In genomic region chr3:52447512-52448355, GRCh38 we compare ENCODE assay signal across 9 cellular contexts.
"Had no signal": no experiment of that assay in that cellular context is flagged by ENCODE, and none has a peak within 500 bp of the region (broad histone marks: within the 10 kb centered on the region; RNA-seq: fewer than 3 reads in every experiment).

No MANE protein-coding gene starts in this region.

- DNase-seq: testis had no signal

- H3K27me3 Mint-ChIP-seq: activated CD4-positive, alpha-beta T cell treated with anti-CD3 and anti-CD28 coated beads, Interleukin-2, amount 10 ng/mL, durations not matched to agents 7 days and 5 days; activated naive CD8-positive, alpha-beta T cell treated with anti-CD3 and anti-CD28 coated beads, Interleukin-2, amount 10 ng/mL, durations not matched to agents 7 days and 5 days had no signal

- H3K27me3 ChIP-seq: brain microvascular endothelial cell, hepatocyte, SJCRH30, stomach, testis had no signal

- H3K27ac Mint-ChIP-seq: activated CD4-positive, alpha-beta T cell treated with anti-CD3 and anti-CD28 coated beads, Interleukin-2, amount 10 ng/mL, durations not matched to agents 7 days and 5 days; dendritic cell treated with granulocyte-macrophage colony-stimulating factor and Interleukin-4, amounts not matched to agents 40 ng/mL and 50 ng/mL, for 4 days had no signal

- H3K27ac ChIP-seq: brain microvascular endothelial cell, hepatocyte, SJCRH30, stomach, testis had no signal

- H3K36me3 Mint-ChIP-seq: activated naive CD8-positive, alpha-beta T cell treated with anti-CD3 and anti-CD28 coated beads, Interleukin-2, amount 10 ng/mL, durations not matched to agents 7 days and 5 days had no signal

- H3K36me3 ChIP-seq: brain microvascular endothelial cell, SJCRH30, stomach had no signal

- H3K4me3 ChIP-seq: hepatocyte, SJCRH30, smooth muscle cell, stomach, testis had no signal

- H3K9me3 Mint-ChIP-seq: activated CD4-positive, alpha-beta T cell treated with anti-CD3 and anti-CD28 coated beads, Interleukin-2, amount 10 ng/mL, durations not matched to agents 7 days and 5 days; activated naive CD8-positive, alpha-beta T cell treated with anti-CD3 and anti-CD28 coated beads, Interleukin-2, amount 10 ng/mL, durations not matched to agents 7 days and 5 days; dendritic cell treated with granulocyte-macrophage colony-stimulating factor and Interleukin-4, amounts not matched to agents 40 ng/mL and 50 ng/mL, for 4 days had no signal

- H3K9me3 ChIP-seq: SJCRH30, stomach, testis had no signal

- H3K4me3 Mint-ChIP-seq: activated CD4-positive, alpha-beta T cell treated with anti-CD3 and anti-CD28 coated beads, Interleukin-2, amount 10 ng/mL, durations not matched to agents 7 days and 5 days; activated naive CD8-positive, alpha-beta T cell treated with anti-CD3 and anti-CD28 coated beads, Interleukin-2, amount 10 ng/mL, durations not matched to agents 7 days and 5 days; dendritic cell treated with granulocyte-macrophage colony-stimulating factor and Interleukin-4, amounts not matched to agents 40 ng/mL and 50 ng/mL, for 4 days had no signal
